Comparison of ENCODE assay signal across 14 cellular contexts in the genomic region with DNA sequence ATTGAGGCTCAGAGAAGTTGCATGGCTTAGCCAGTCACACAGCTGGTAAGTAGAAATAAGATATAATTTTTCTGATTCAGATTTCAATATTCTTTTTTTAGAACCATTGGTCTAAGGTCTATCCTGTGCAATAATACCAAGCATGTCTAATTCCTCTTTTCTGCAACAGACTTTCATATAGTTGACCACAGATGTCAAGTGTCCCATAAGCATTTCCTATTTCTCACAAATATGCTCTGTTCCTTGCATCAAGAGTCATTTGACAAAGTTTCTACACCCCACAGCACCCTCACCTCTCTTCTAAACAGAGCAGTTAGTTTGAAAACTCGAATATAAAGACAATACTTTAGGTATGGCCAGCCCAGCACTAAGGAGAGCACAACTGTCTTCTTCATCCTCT. TPM values are rescaled to one million over a fixed set of nuclear protein-coding genes. Genes with fewer than 3 reads are reported as not detected.
DNase-seq lines count a peak whose midpoint lies in the region; ATAC-seq and TF ChIP-seq lines count a peak whose summit lies in the region.
"Had no signal": no experiment of that assay in that cellular context is flagged by ENCODE, and none has a peak within 500 bp of the region (broad histone marks: within the 10 kb centered on the region; RNA-seq: fewer than 3 reads in every experiment).

No MANE protein-coding gene starts in this region.

- intact Hi-C loops in prostate gland (cut with DNase I): loop anchor here (10.0 kb wide), 1 partner anchor 244 kb away; no protein-coding TSS in a partner anchor

- no peaks in the 10 kb centered on the region for H3K4me1 ChIP-seq in prostate gland (replicated peaks)

- TF ChIP-seq POLR2A in prostate gland (IDR thresholded peaks at IDR 0.05): no peak

- no peak for TF ChIP-seq CTCF in GM12865 (IDR thresholded peaks at IDR 0.05; ENCODE audit: insufficient read depth, low read depth, low read length, missing control alignments)
- TF ChIP-seq CTCF in prostate gland (IDR thresholded peaks at IDR 0.05): no peak

- H3K4me3 ChIP-seq in GM12865 (ENCODE audit: low read depth, low read length): no peak overlapping the region
- no peak overlapping the region for H3K4me3 ChIP-seq in prostate gland
- H3K4me3 ChIP-seq: PC-9, right lobe of liver had no signal

- peaks cover 6 to 20% of the 10 kb centered on the region in 2 donors for H3K27me3 Mint-ChIP-seq in effector memory CD8-positive, alpha-beta T cell

- peaks cover 0 to 3% of the 10 kb centered on the region in 2 donors for H3K4me1 Mint-ChIP-seq in effector memory CD8-positive, alpha-beta T cell (ENCODE audit: low read depth in 2 of 2)

- H3K27ac Mint-ChIP-seq in effector memory CD8-positive, alpha-beta T cell: no peak overlapping the region

- WGBS in prostate gland: 87% methylated on average over 1 of the region's 1 CpG

- H3K27ac ChIP-seq in prostate gland: no peak overlapping the region
- H3K27ac ChIP-seq: PC-9, right lobe of liver, VCaP had no signal

- H3K36me3 ChIP-seq in prostate gland: no peaks in the 10 kb centered on the region
- H3K36me3 ChIP-seq: right lobe of liver had no signal

- DNase-seq in GM12865 (ENCODE audit: low read depth) (peak; percentile 75), SIG-M5 treated with dmso at 0.1 percent for 504 hours (lab: John Stamatoyannopoulos, UW; ENCODE audit: unreplicated experiment) (peak; percentile 95), OCI-M1 (lab: John Stamatoyannopoulos, UW) (no peak), prostate gland (ENCODE audit: low spot score) (no peak)
- DNase-seq in NK-92 treated with Interleukin-12 subunit alpha and Interleukin-12 subunit beta, amount 100 ng/mL, for 24 hours (lab: John Stamatoyannopoulos, UW): no peak
- DNase-seq in effector memory CD8-positive, alpha-beta T cell: no peak
- DNase-seq: activated effector memory CD4-positive, alpha-beta T cell treated with anti-CD3 and anti-CD28 coated beads, Interleukin-2, amount 50 U/mL, for 16 hours; mammary epithelial cell; NCI-H1105 treated with DMSO at 0.1 percent for 48 hours; PC-9; right lobe of liver had no signal

- no peaks in the 10 kb centered on the region for H3K9me3 Mint-ChIP-seq in effector memory CD8-positive, alpha-beta T cell

- no peaks in the 10 kb centered on the region for H3K27me3 ChIP-seq in prostate gland (replicated peaks; ENCODE audit: insufficient read depth)
- H3K27me3 ChIP-seq: right lobe of liver had no signal

- peak; percentile 63 for ATAC-seq in GM21360 (IDR thresholded peaks at IDR 0.05; ENCODE audit: unreplicated experiment)
- ATAC-seq in HG03097 (IDR thresholded peaks at IDR 0.05; ENCODE audit: low FRiP score, unreplicated experiment): peak; percentile 64
- ATAC-seq in effector memory CD8-positive, alpha-beta T cell (replicated peaks): no peak

- H3K36me3 Mint-ChIP-seq in effector memory CD8-positive, alpha-beta T cell (ENCODE audit: insufficient read depth): no peaks in the 10 kb centered on the region

- no peaks in the 10 kb centered on the region for H3K9me3 ChIP-seq in prostate gland
- H3K9me3 ChIP-seq: right lobe of liver had no signal

- H3K4me3 Mint-ChIP-seq in effector memory CD8-positive, alpha-beta T cell: no peak overlapping the region

RNA-seq across cellular contexts. Expression of gene SACS, which starts 26.8 kb away (rescaled TPM):
- 10 to 100 TPM in 1 of 2 donors, 1 to 10 TPM in 1; 7.8 to 24.1 TPM for total RNA-seq in prostate gland

Comparison
In these comparisons a context has a peak if more than half of its experiments do, and no peak if none do; other contexts are left out.
1. DNase-seq: peak in GM12865 (single experiment) and SIG-M5 treated with dmso at 0.1 percent for 504 hours (single experiment); none in NK-92 treated with Interleukin-12 subunit alpha and Interleukin-12 subunit beta, amount 100 ng/mL, for 24 hours (single experiment), effector memory CD8-positive, alpha-beta T cell (0 of 3), OCI-M1 (single experiment) and prostate gland (single experiment).